8 cellular contexts compared by ENCODE assay signal in the genomic region with DNA sequence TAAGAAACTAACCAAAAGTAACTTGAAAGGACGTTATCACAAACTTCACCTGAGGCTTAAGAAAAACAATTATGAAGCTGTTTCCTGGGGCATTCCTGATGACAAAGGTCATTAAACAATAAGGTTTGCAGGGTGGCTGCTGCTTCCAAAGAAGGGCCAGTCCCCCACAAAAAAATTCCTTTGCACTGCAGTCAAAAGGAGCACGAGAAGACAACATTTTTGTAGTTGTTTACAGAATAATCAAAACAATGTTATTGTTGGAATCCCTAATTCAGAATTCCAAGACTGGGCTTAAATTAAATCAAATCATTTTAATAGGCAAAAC. TPM values are rescaled to one million over a fixed set of nuclear protein-coding genes. Genes with fewer than 3 reads are reported as not detected.
DNase-seq lines count a peak whose midpoint lies in the region; ATAC-seq, FAIRE-seq and TF ChIP-seq lines count a peak whose summit lies in the region.

No MANE protein-coding gene starts in this region.

- H3K4me3 Mint-ChIP-seq in mesothelial cell of epicardium: no peak overlapping the region

- peak overlapping the region; percentile 81 for H3K27ac ChIP-seq in mammary epithelial cell (ENCODE audit: insufficient read depth, low read depth, low read length)

- H3K9me3 Mint-ChIP-seq in mesothelial cell of epicardium: no peaks in the 10 kb centered on the region

- peaks cover 27% of the 10 kb centered on the region for H3K27me3 Mint-ChIP-seq in mesothelial cell of epicardium (ENCODE audit: low read depth)

- FAIRE-seq in urothelium cell line (lab: Jason Lieb, UNC): no peak

- DNase-seq in Right ventricle myocardium superior (no peak), left cardiac atrium (no peak), mammary epithelial cell (no peak), mesothelial cell of epicardium (ENCODE audit: low spot score in 2 of 2, unreplicated experiment in 2 of 2) (no peak), urothelium cell line (ENCODE audit: low spot score) (peak; percentile 45), COLO668 (lab: John Stamatoyannopoulos, UW; ENCODE audit: unreplicated experiment) (no peak), DMS79 (lab: John Stamatoyannopoulos, UW) (no peak), COR-L47 (lab: John Stamatoyannopoulos, UW) (no peak)

- H3K36me3 Mint-ChIP-seq in mesothelial cell of epicardium: no peaks in the 10 kb centered on the region

- CTCF ChIA-PET in mammary epithelial cell (lab: Charles Lee; ENCODE audit: low non-redundant PET): no interaction called here

- H3K4me1 ChIP-seq in mammary epithelial cell (ENCODE audit: insufficient read depth, low read length): peaks cover 17% of the 10 kb centered on the region

- dilution Hi-C loops in mammary epithelial cell (cut with HindIII; ENCODE audit: low sequenced_read_pairs): no loop called here

- peak overlapping the region in 2 of 3 experiments; percentile 28 to 30 for H3K4me3 ChIP-seq in mammary epithelial cell (replicated peaks in 1 of 3; ENCODE audit: insufficient read depth in 1 of 3, low read depth in 2 of 3, low read length in 3 of 3)

- in situ Hi-C loops in mammary epithelial cell (cut with MboI; ENCODE audit: low sequenced_read_pairs in 2 of 2): no loop called here

- H3K4me2 ChIP-seq in mammary epithelial cell (ENCODE audit: insufficient read depth, low read depth, low read length): peak overlapping the region; percentile 85

- H2AFZ ChIP-seq in mammary epithelial cell (ENCODE audit: low read depth, low read length): peak overlapping the region; percentile 78

- peak overlapping the region; percentile 66 for H3K9ac ChIP-seq in mammary epithelial cell (ENCODE audit: insufficient read depth, low read length)

- H3K9me3 ChIP-seq in mammary epithelial cell (replicated peaks; ENCODE audit: insufficient read depth, low read length): no peaks in the 10 kb centered on the region

- H3K4me1 Mint-ChIP-seq in mesothelial cell of epicardium: peaks cover 34% of the 10 kb centered on the region

- peak; percentile 9 for ATAC-seq in Right ventricle myocardium superior (ENCODE audit: poor library complexity)
- no peak for ATAC-seq in left cardiac atrium

- 4% methylated on average over 2 of the region's 2 CpGs for WGBS in mammary epithelial cell (ENCODE audit: low coverage, missing lambda C conversion rate)

- TF ChIP-seq CTCF in mammary epithelial cell (conservative IDR thresholded peaks at IDR 0.05 in 1 of 2, IDR thresholded peaks at IDR 0.05 in 1 of 2; ENCODE audit: extremely low read depth in 1 of 2, insufficient read depth in 1 of 2, low read depth in 1 of 2, low read length in 2 of 2) (no peak), mesothelial cell of epicardium (IDR thresholded peaks at IDR 0.05; ENCODE audit: unreplicated experiment) (no peak)

- intact Hi-C loops in Right ventricle myocardium superior (cut with DNase I) (no loop called here), left cardiac atrium (cut with DNase I) (no loop called here), mammary epithelial cell (cut with micrococcal nuclease) (no loop called here)

- no TSS peak for BruUV-seq in mammary epithelial cell (replicated peaks; lab: Mats Ljungman, UMichigan)

- no peaks in the 10 kb centered on the region for H3K36me3 ChIP-seq in mammary epithelial cell (ENCODE audit: insufficient read depth, low read length)

- H3K27me3 ChIP-seq in mammary epithelial cell (ENCODE audit: insufficient read depth, low read length): no peaks in the 10 kb centered on the region

- H3K27ac Mint-ChIP-seq in mesothelial cell of epicardium: peak overlapping the region; percentile 70

- H3K79me2 ChIP-seq in mammary epithelial cell (ENCODE audit: insufficient read depth, low read length): peaks cover 3% of the 10 kb centered on the region

- no peaks in the 10 kb centered on the region for H4K20me1 ChIP-seq in mammary epithelial cell (ENCODE audit: insufficient read depth, low read length)

RNA-seq across cellular contexts. Expression of a gene that starts 0.4 kb away (rescaled TPM):
- total RNA-seq in Right ventricle myocardium superior: 22.5 TPM
- 10 to 100 TPM; 30.5 to 47.8 TPM for total RNA-seq in left cardiac atrium
- total RNA-seq in mammary epithelial cell: 10 to 100 TPM; 11.0 to 30.8 TPM
- 10.0 TPM for polyA plus RNA-seq in mammary epithelial cell
- polyA minus RNA-seq in mammary epithelial cell: 20.9 TPM
- total RNA-seq in mesothelial cell of epicardium: 24.5 to 26.9 TPM (median 26.7 TPM) in 3 replicates

RNA-seq across cellular contexts. Expression of a gene that starts 49.7 kb away (rescaled TPM):
- total RNA-seq in Right ventricle myocardium superior (0.38 TPM), left cardiac atrium (10 to 100 TPM in 1 of 2 donors, 1 to 10 TPM in 1; 2.1 to 13.1 TPM), mammary epithelial cell (under 1 TPM in 1 of 2 donors, not detected in 1; 0.50 TPM), mesothelial cell of epicardium (1.4 to 2.1 TPM (median 1.7 TPM) in 3 replicates)
- not detected for polyA plus RNA-seq in mammary epithelial cell
- polyA minus RNA-seq in mammary epithelial cell: not detected
